In the genomic region with DNA sequence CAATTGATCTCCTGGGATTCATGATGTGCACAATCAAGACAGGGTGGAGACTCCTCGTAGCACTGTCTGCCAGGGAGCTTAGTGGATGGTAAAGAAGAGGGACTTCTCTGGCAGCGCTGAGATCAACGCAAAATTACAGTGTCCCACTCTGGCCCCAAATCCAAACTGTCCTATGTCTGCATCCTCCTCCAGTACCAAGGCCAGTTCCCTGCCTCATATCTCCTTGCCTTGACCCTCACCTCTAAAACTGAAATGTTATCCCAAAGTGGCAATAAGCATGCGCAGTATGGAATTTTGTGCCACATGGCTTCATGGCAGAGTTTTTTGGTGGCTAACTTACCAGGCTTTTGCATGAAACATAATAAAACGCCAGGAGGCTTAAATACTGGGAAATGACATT, we compare ENCODE assay signal across 25 cellular contexts.
"Had no signal": no experiment of that assay in that cellular context is flagged by ENCODE, and none has a peak within 500 bp of the region (broad histone marks: within the 10 kb centered on the region; RNA-seq: fewer than 3 reads in every experiment).

No MANE protein-coding gene starts in this region.

- FAIRE-seq: colon, TTC549 had no signal

- DNase-seq: activated CD4-positive, alpha-beta T cell treated with anti-CD3 and anti-CD28 coated beads, Interleukin-2, amount 10 ng/mL, durations not matched to agents 24 days and 14 days; activated CD4-positive, alpha-beta T cell treated with anti-CD3 and anti-CD28 coated beads, Interleukin-2, amount 50 U/mL, for 4 hours; activated CD8-positive, alpha-beta T cell treated with anti-CD3 and anti-CD28 coated beads for 36 hours; activated gamma-delta T cell treated with Interleukin-2 at 50 U/mL for 16 hours; activated naive CD4-positive, alpha-beta T cell treated with anti-CD3 and anti-CD28 coated beads for 36 hours; activated T-cell treated with anti-CD3 and anti-CD28 coated beads, Interleukin-2, amount 50 U/mL, for 4 hours; anterior cingulate cortex; central memory CD4-positive, alpha-beta T cell; NCI-H1105; NCI-H1417 treated with DMSO at 0.1 percent for 48 hours; NCI-H2081; NCI-H345; NCI-H524 treated with DMSO at 0.1 percent for 48 hours; NK-92 treated with Interleukin-12 subunit alpha and Interleukin-12 subunit beta, amount 100 ng/mL, for 24 hours; OCI-M1; SHP77; SJCRH30; SK-N-SH had no signal

- H3K9me3 ChIP-seq: SJCRH30, SK-N-SH had no signal

- H3K27ac ChIP-seq: SJCRH30 had no signal

- H3K27ac Mint-ChIP-seq: activated CD4-positive, alpha-beta T cell treated with anti-CD3 and anti-CD28 coated beads, Interleukin-2, amount 10 ng/mL, durations not matched to agents 24 days and 14 days; activated CD8-positive, alpha-beta T cell treated with anti-CD3 and anti-CD28 coated beads for 36 hours; activated naive CD4-positive, alpha-beta T cell treated with anti-CD3 and anti-CD28 coated beads for 36 hours; activated naive CD4-positive, alpha-beta T cell treated with anti-CD3 and anti-CD28 coated beads, Interleukin-2, amount 50 U/mL, for 72 hours; activated T-helper 1 cell treated with anti-CD3 and anti-CD28 coated beads, Interleukin-12 subunit alpha, Interleukin-12 subunit beta, Interleukin-2, Interleukin-4 antibody, amounts not matched to agents 30 ng/mL and 10 ng/mL and 1 ng/mL, durations not matched to agents 14 hours and 24 hours and 36 hours; brain; T-helper 1 cell treated with Interleukin-12 subunit alpha and Interleukin-12 subunit beta and Interleukin-4 antibody, amounts not matched to agents 30 μg/mL and 1 μg/mL, for 36 hours; T-helper 2 cell treated with Interferon-gamma antibody and Interleukin-4, amounts not matched to agents 5 μg/mL and 100 μg/mL, for 36 hours had no signal

- H3K4me3 ChIP-seq: SJCRH30 had no signal

- H3K4me2 ChIP-seq: SK-N-SH had no signal

- H3K4me1 ChIP-seq: SJCRH30 had no signal

- H3K36me3 ChIP-seq: SJCRH30 had no signal

- H3K9me2 ChIP-seq: SK-N-SH had no signal

- H3K27me3 ChIP-seq: SJCRH30 had no signal

- H3K9me3 Mint-ChIP-seq: activated CD4-positive, alpha-beta T cell treated with anti-CD3 and anti-CD28 coated beads, Interleukin-2, amount 10 ng/mL, durations not matched to agents 24 days and 14 days; activated CD8-positive, alpha-beta T cell treated with anti-CD3 and anti-CD28 coated beads for 36 hours; activated naive CD4-positive, alpha-beta T cell treated with anti-CD3 and anti-CD28 coated beads for 36 hours; activated naive CD4-positive, alpha-beta T cell treated with anti-CD3 and anti-CD28 coated beads, Interleukin-2, amount 50 U/mL, for 72 hours; activated T-cell treated with anti-CD3 and anti-CD28 coated beads, Interleukin-2, amount 50 U/mL, for 4 hours; activated T-helper 1 cell treated with anti-CD3 and anti-CD28 coated beads, Interleukin-12 subunit alpha, Interleukin-12 subunit beta, Interleukin-2, Interleukin-4 antibody, amounts not matched to agents 30 ng/mL and 10 ng/mL and 1 ng/mL, durations not matched to agents 14 hours and 24 hours and 36 hours; T-helper 1 cell treated with Interleukin-12 subunit alpha and Interleukin-12 subunit beta and Interleukin-4 antibody, amounts not matched to agents 30 μg/mL and 1 μg/mL, for 36 hours; T-helper 2 cell treated with Interferon-gamma antibody and Interleukin-4, amounts not matched to agents 5 μg/mL and 100 μg/mL, for 36 hours had no signal

- H3K36me3 Mint-ChIP-seq: activated naive CD4-positive, alpha-beta T cell treated with anti-CD3 and anti-CD28 coated beads, Interleukin-2, amount 50 U/mL, for 72 hours had no signal

- ATAC-seq: activated CD8-positive, alpha-beta T cell treated with anti-CD3 and anti-CD28 coated beads for 36 hours; activated naive CD4-positive, alpha-beta T cell treated with anti-CD3 and anti-CD28 coated beads, Interleukin-2, amount 50 U/mL, for 72 hours; activated T-cell treated with anti-CD3 and anti-CD28 coated beads, Interleukin-2, amount 50 U/mL, for 4 hours had no signal

- H3K4me3 Mint-ChIP-seq: activated CD4-positive, alpha-beta T cell treated with anti-CD3 and anti-CD28 coated beads, Interleukin-2, amount 10 ng/mL, durations not matched to agents 24 days and 14 days; activated CD8-positive, alpha-beta T cell treated with anti-CD3 and anti-CD28 coated beads for 36 hours; activated naive CD4-positive, alpha-beta T cell treated with anti-CD3 and anti-CD28 coated beads for 36 hours; activated T-cell treated with anti-CD3 and anti-CD28 coated beads, Interleukin-2, amount 50 U/mL, for 4 hours; activated T-helper 1 cell treated with anti-CD3 and anti-CD28 coated beads, Interleukin-12 subunit alpha, Interleukin-12 subunit beta, Interleukin-2, Interleukin-4 antibody, amounts not matched to agents 30 ng/mL and 10 ng/mL and 1 ng/mL, durations not matched to agents 14 hours and 24 hours and 36 hours; brain; T-helper 1 cell treated with Interleukin-12 subunit alpha and Interleukin-12 subunit beta and Interleukin-4 antibody, amounts not matched to agents 30 μg/mL and 1 μg/mL, for 36 hours; T-helper 2 cell treated with Interferon-gamma antibody and Interleukin-4, amounts not matched to agents 5 μg/mL and 100 μg/mL, for 36 hours had no signal
